ENCODE assay signal across 33 cellular contexts in genomic region chr1:181163662-181164061, GRCh38.
DNase-seq lines count a peak whose midpoint lies in the region; ATAC-seq, FAIRE-seq and TF ChIP-seq lines count a peak whose summit lies in the region.
"Had no signal": no experiment of that assay in that cellular context is flagged by ENCODE, and none has a peak within 500 bp of the region (broad histone marks: within the 10 kb centered on the region; RNA-seq: fewer than 3 reads in every experiment).

No MANE protein-coding gene starts in this region.

- H4K20me1 ChIP-seq in HepG2 (ENCODE audit: insufficient read depth, low read length): no peaks in the 10 kb centered on the region
- H4K20me1 ChIP-seq in K562 (replicated peaks; ENCODE audit: control insufficient read depth, insufficient read depth, low read length): no peaks in the 10 kb centered on the region
- H4K20me1 ChIP-seq: BLaER1; BLaER1 treated with 17β-estradiol and CSF1 and Interleukin-3, amounts not matched to agents 10 nM and 100 nM had no signal

- no peak for TF ChIP-seq POLR2A in HepG2 (IDR thresholded peaks at IDR 0.05; ENCODE audit: insufficient read depth in 1 of 2, low read depth in 2 of 2, low read length in 2 of 2)
- TF ChIP-seq POLR2A in right lobe of liver (IDR thresholded peaks at IDR 0.05): no peak
- no peak for TF ChIP-seq POLR2A in K562 (conservative IDR thresholded peaks at IDR 0.05)

- DNase-seq in HepG2 (ENCODE audit: low spot score) (no peak), right lobe of liver (no peak), K562 (ENCODE audit: extremely low read depth in 1 of 4, low spot score in 3 of 4) (no peak), NCI-H1436 treated with DMSO at 0.1 percent for 48 hours (lab: John Stamatoyannopoulos, UW) (no peak)
- no peak for DNase-seq in effector memory CD4-positive, alpha-beta T cell
- DNase-seq: 8988T; ACHN; AML-193; BE2C; C1 segment of cervical spinal cord; Caco-2; Calu3; CD4-positive, alpha-beta memory T cell; CD4-positive, alpha-beta T cell; CD4-positive, CD25-positive, alpha-beta regulatory T cell; CD8-positive, alpha-beta memory T cell; CD8-positive, alpha-beta T cell; COR-L47; DMS 273 treated with DMSO at 0.1 percent for 48 hours; DMS153; DMS53; DMS79; DMS79 treated with DMSO at 0.1 percent for 48 hours; DND-41; EL had no signal

- TF ChIP-seq CTCF in HepG2 (CRISPR knock-in tag; IDR thresholded peaks at IDR 0.05): no peak
- TF ChIP-seq CTCF in right lobe of liver (IDR thresholded peaks at IDR 0.05): no peak
- no peak for TF ChIP-seq CTCF in HEK293 (tag by site-specific recombination; IDR thresholded peaks at IDR 0.05)
- TF ChIP-seq CTCF in K562 (IDR thresholded peaks at IDR 0.05 in 2 of 3, conservative IDR thresholded peaks at IDR 0.05 in 1 of 3; ENCODE audit: insufficient read depth in 2 of 3, low read depth in 1 of 3, low read length in 3 of 3): no peak

- H3K4me3 ChIP-seq in HepG2 (replicated peaks in 1 of 3; ENCODE audit: insufficient read depth in 1 of 3, low read depth in 2 of 3, low read length in 3 of 3) (no peak overlapping the region), right lobe of liver (no peak overlapping the region), HEK293 (ENCODE audit: low read depth, low read length) (no peak overlapping the region), K562 (no peak overlapping the region)
- no peak overlapping the region for H3K4me3 ChIP-seq in effector memory CD4-positive, alpha-beta T cell (ENCODE audit: insufficient read depth, low read depth, low read length, poor library complexity, severe bottlenecking)
- H3K4me3 ChIP-seq: A549; BLaER1; BLaER1 treated with 17β-estradiol and CSF1 and Interleukin-3, amounts not matched to agents 10 nM and 100 nM had no signal

- H3K9ac ChIP-seq in HepG2 (ENCODE audit: insufficient read depth, low read depth, low read length) (no peak overlapping the region), K562 (ENCODE audit: insufficient read depth in 1 of 2, low read depth in 2 of 2, low read length in 2 of 2) (no peak overlapping the region)
- H3K9ac ChIP-seq: BLaER1; BLaER1 treated with 17β-estradiol and CSF1 and Interleukin-3, amounts not matched to agents 10 nM and 100 nM had no signal

- H3K79me2 ChIP-seq in HepG2 (ENCODE audit: insufficient read depth, low read length) (no peaks in the 10 kb centered on the region), K562 (ENCODE audit: control insufficient read depth, insufficient read depth, low read length) (no peaks in the 10 kb centered on the region)

- H3K4me1 ChIP-seq in HepG2 (ENCODE audit: insufficient read depth, low read length) (peaks cover 6% of the 10 kb centered on the region), right lobe of liver (no peaks in the 10 kb centered on the region), HEK293 (ENCODE audit: control insufficient read depth, insufficient read depth, low read length) (no peaks in the 10 kb centered on the region), K562 (replicated peaks in 1 of 2; ENCODE audit: control insufficient read depth in 2 of 2, insufficient read depth in 2 of 2, low read length in 2 of 2) (peaks cover 10 to 13% of the 10 kb centered on the region in 2 experiments)
- H3K4me1 ChIP-seq in effector memory CD4-positive, alpha-beta T cell (ENCODE audit: control insufficient read depth, insufficient read depth, low read length, poor library complexity, severe bottlenecking): peaks cover 14% of the 10 kb centered on the region
- H3K4me1 ChIP-seq: BE2C had no signal

- H3K4me2 ChIP-seq in HepG2 (ENCODE audit: low read depth, low read length): no peak overlapping the region
- H3K4me2 ChIP-seq in K562 (ENCODE audit: insufficient read depth, low read length): no peak overlapping the region
- H3K4me2 ChIP-seq: A549; BLaER1; BLaER1 treated with 17β-estradiol and CSF1 and Interleukin-3, amounts not matched to agents 10 nM and 100 nM had no signal

- H2AFZ ChIP-seq in HepG2 (ENCODE audit: low read length) (no peak overlapping the region), K562 (ENCODE audit: low read depth, low read length) (no peak overlapping the region)

- H3K27ac ChIP-seq in HepG2 (ENCODE audit: extremely low read length, insufficient read depth, low read length) (no peak overlapping the region), right lobe of liver (no peak overlapping the region), HEK293 (ENCODE audit: extremely low read depth, low read depth, low read length) (no peak overlapping the region), K562 (ENCODE audit: extremely low read depth, low read depth, low read length) (no peak overlapping the region)
- no peak overlapping the region for H3K27ac ChIP-seq in effector memory CD4-positive, alpha-beta T cell (ENCODE audit: insufficient read depth, low read length, poor library complexity, severe bottlenecking)
- H3K27ac ChIP-seq: 22Rv1; A549; BLaER1; BLaER1 treated with 17β-estradiol and CSF1 and Interleukin-3, amounts not matched to agents 10 nM and 100 nM; C4-2B had no signal

- H3K36me3 ChIP-seq in HepG2 (replicated peaks in 1 of 2; ENCODE audit: control insufficient read depth in 1 of 2, insufficient read depth in 2 of 2, low read length in 2 of 2) (no peaks in the 10 kb centered on the region), right lobe of liver (no peaks in the 10 kb centered on the region), HEK293 (ENCODE audit: control insufficient read depth in 2 of 2, insufficient read depth in 1 of 2, low read length in 2 of 2) (no peaks in the 10 kb centered on the region), K562 (ENCODE audit: control insufficient read depth, insufficient read depth, low read length) (no peaks in the 10 kb centered on the region)
- H3K36me3 ChIP-seq in effector memory CD4-positive, alpha-beta T cell (ENCODE audit: control insufficient read depth, insufficient read depth, low read length): no peaks in the 10 kb centered on the region
- H3K36me3 ChIP-seq: BE2C, BLaER1 had no signal

- FAIRE-seq in HepG2 (lab: Jason Lieb, UNC): no peak
- no peak for FAIRE-seq in K562 (lab: Jason Lieb, UNC)
- FAIRE-seq: A204.1, A549, D721Med had no signal

- in situ Hi-C loops in HepG2 (cut with HindIII; ENCODE audit: extremely low pct_ligation_motif_present, low pct_unique_long_range_greater_than_20kb): no loop called here
- in situ Hi-C loops in K562 (cut with MboI): loop anchor here (25.0 kb wide), 2 partner anchors 526 to 901 kb away; partner anchors contain the start of gene XPR1

- TF ChIP-seq EP300 in HepG2 (IDR thresholded peaks at IDR 0.05; ENCODE audit: low read depth in 2 of 2, low read length in 2 of 2): no peak
- no peak for TF ChIP-seq EP300 in HepG2 (CRISPR knock-in tag; IDR thresholded peaks at IDR 0.05; ENCODE audit: borderline replicate concordance)
- TF ChIP-seq EP300 in K562 (IDR thresholded peaks at IDR 0.05; ENCODE audit: low read length): no peak

- no peak for TF ChIP-seq RAD21 in HepG2 (CRISPR knock-in tag; IDR thresholded peaks at IDR 0.05)
- TF ChIP-seq RAD21 in K562 (CRISPR knock-in tag; conservative IDR thresholded peaks at IDR 0.05 in 1 of 2, IDR thresholded peaks at IDR 0.05 in 1 of 2): no peak

- ATAC-seq in HepG2 (no peak), right lobe of liver (no peak), K562 (no peak)
- ATAC-seq: A549; CD8-positive, alpha-beta T cell had no signal

- CTCF ChIA-PET in HepG2 (lab: Yijun Ruan, JAX; ENCODE audit: low intra/inter-chr PET ratio, low total read pairs) (no interaction called here), HEK293 (lab: Yijun Ruan, JAX) (interaction anchor here (0.5 to 2.3 kb wide), 7 partner anchors 10 to 1619 kb away, joined by 3 to 11 read pairs (median 3); no protein-coding TSS in a partner anchor), K562 (lab: Yijun Ruan, JAX; ENCODE audit: low intra/inter-chr PET ratio) (interaction anchor here (1.3 kb wide), 1 partner anchor 80 kb away, joined by 7 read pairs; no protein-coding TSS in a partner anchor)

- H3K9me3 ChIP-seq in HepG2 (ENCODE audit: low read length) (peaks cover 39% of the 10 kb centered on the region), right lobe of liver (peaks cover 0 to 8% (median 0%) of the 10 kb centered on the region in 4 donors), HEK293 (ENCODE audit: control insufficient read depth, insufficient read depth, low read depth, low read length) (no peaks in the 10 kb centered on the region), K562 (replicated peaks; ENCODE audit: control insufficient read depth, insufficient read depth, low read depth, low read length) (peaks cover 15% of the 10 kb centered on the region)
- H3K9me3 ChIP-seq in effector memory CD4-positive, alpha-beta T cell (ENCODE audit: control insufficient read depth, low read length): peaks cover 8% of the 10 kb centered on the region
- H3K9me3 ChIP-seq: BE2C had no signal

- no peaks in the 10 kb centered on the region; a peak in 1 of 5 replicates for H3K27me3 ChIP-seq in HepG2 (ENCODE audit: control insufficient read depth in 1 of 2, insufficient read depth in 2 of 2, low read length in 2 of 2)
- H3K27me3 ChIP-seq in right lobe of liver: no peaks in the 10 kb centered on the region
- no peaks in the 10 kb centered on the region for H3K27me3 ChIP-seq in K562 (ENCODE audit: control insufficient read depth in 2 of 2, insufficient read depth in 2 of 2, low read length in 2 of 2)
- H3K27me3 ChIP-seq in effector memory CD4-positive, alpha-beta T cell (replicated peaks; ENCODE audit: control insufficient read depth, insufficient read depth, low read length, poor library complexity, severe bottlenecking): no peaks in the 10 kb centered on the region
- H3K27me3 ChIP-seq: BE2C, BLaER1 had no signal

- POLR2A ChIA-PET in HepG2 (lab: Yijun Ruan, JAX) (no interaction called here), HEK293 (lab: Yijun Ruan, JAX) (interaction anchor here (0.9 kb wide), 1 partner anchor 282 kb away, joined by 3 read pairs; no protein-coding TSS in a partner anchor), K562 (lab: Yijun Ruan, JAX) (interaction anchor here (0.6 to 1.9 kb wide), 5 partner anchors 10 to 646 kb away, joined by 3 to 6 read pairs (median 3); no protein-coding TSS in a partner anchor)

- BruUV-seq in HepG2 (replicated peaks; lab: Mats Ljungman, UMichigan) (no TSS peak), K562 (replicated peaks; lab: Mats Ljungman, UMichigan) (no TSS peak)

- intact Hi-C loops in HepG2 (cut with micrococcal nuclease; ENCODE audit: unreplicated experiment) (no loop called here), right lobe of liver (cut with DNase I) (no loop called here), K562 (cut with micrococcal nuclease) (no loop called here)

- no peaks in the 10 kb centered on the region for H3K9me1 ChIP-seq in K562 (ENCODE audit: control insufficient read depth, insufficient read depth, low read length)

TF ChIP-seq in HepG2, 621 proteins besides CTCF, POLR2A, EP300 and RAD21 (continues in another document):
- TF ChIP-seq MAFG (CRISPR knock-in tag; IDR thresholded peaks at IDR 0.05) (no peak), ZNF850 (CRISPR knock-in tag; conservative IDR thresholded peaks at IDR 0.05) (no peak)

TF ChIP-seq in HEK293, 187 proteins besides CTCF, POLR2A, EP300 and RAD21 (continues in another document):
- 0 out of 2 replicates have a peak, but pooled peaks have one; percentile 17 for TF ChIP-seq ZXDB (tag by site-specific recombination; IDR thresholded peaks at IDR 0.05)

TF ChIP-seq in K562, 482 proteins besides CTCF, POLR2A, EP300 and RAD21 (continues in another document):
- TF ChIP-seq CBX3 (IDR thresholded peaks at IDR 0.05; ENCODE audit: borderline replicate concordance in 1 of 2, low read length in 2 of 2) (peak in 1 of 2 experiments; percentile 86; a peak in 2 of 3 replicates), TRIM24 (IDR thresholded peaks at IDR 0.05) (peak in 1 of 2 experiments; percentile 58; a peak in 1 of 4 replicates), SRSF1 (IDR thresholded peaks at IDR 0.05; ENCODE audit: low read depth, low read length) (no peak)

Comparison
In these comparisons a context has a peak if more than half of its experiments do, and no peak if none do; other contexts are left out.
1. Of the 241 proteins assayed by ChIP-seq in both HepG2 and K562: peak only in HepG2: none; only in K562: none; in both: ZFP1; in neither: 239; mixed calls (peak in some experiments, not most) for 1.